ENCODE assay signal across 15 cellular contexts in the genomic region with DNA sequence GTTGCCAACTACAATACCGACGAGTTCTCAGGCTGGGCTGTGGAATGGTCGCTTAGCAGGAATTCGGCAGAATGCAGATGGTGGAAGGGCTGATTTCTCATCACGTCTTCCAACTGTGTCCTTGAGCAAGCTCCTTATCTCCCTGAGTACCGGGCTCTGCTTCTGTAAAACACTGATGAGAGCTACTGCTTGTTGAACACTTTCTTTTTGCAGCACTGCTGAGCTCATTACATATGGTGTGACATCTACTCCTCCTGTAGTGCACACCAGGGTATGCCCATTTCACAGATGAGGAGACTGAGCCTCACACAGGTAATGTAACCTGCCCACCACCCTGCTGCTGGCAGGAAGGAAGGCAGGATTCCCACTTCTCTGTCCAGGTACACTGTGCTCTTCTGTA. TPM values are rescaled to one million over a fixed set of nuclear protein-coding genes. Genes with fewer than 3 reads are reported as not detected.
"Had no signal": no experiment of that assay in that cellular context is flagged by ENCODE, and none has a peak within 500 bp of the region (broad histone marks: within the 10 kb centered on the region; RNA-seq: fewer than 3 reads in every experiment).

No MANE protein-coding gene starts in this region.

- H3K36me3 Mint-ChIP-seq: naive thymus-derived CD4-positive, alpha-beta T cell; T-cell had no signal

- H3K4me2 ChIP-seq: SK-N-SH had no signal

- H3K27me3 Mint-ChIP-seq: activated CD8-positive, alpha-beta T cell treated with anti-CD3 and anti-CD28 coated beads for 36 hours had no signal

- H3K27ac Mint-ChIP-seq: naive thymus-derived CD4-positive, alpha-beta T cell; T-cell had no signal

- H3K4me1 Mint-ChIP-seq: T-cell had no signal

- H3K9me3 ChIP-seq: left lung, neutrophil, SK-N-SH, suprapubic skin, upper lobe of left lung had no signal

- H3K9ac ChIP-seq: SK-N-SH had no signal

- H3K27ac ChIP-seq: left lung, suprapubic skin, upper lobe of left lung had no signal

- H3K4me3 ChIP-seq: left lung, skin epidermis, suprapubic skin, upper lobe of left lung had no signal

- ATAC-seq: naive thymus-derived CD4-positive, alpha-beta T cell; T-cell had no signal

- H3K4me3 Mint-ChIP-seq: activated CD8-positive, alpha-beta T cell treated with anti-CD3 and anti-CD28 coated beads for 36 hours; activated T-helper 1 cell treated with anti-CD3 and anti-CD28 coated beads, Interleukin-12 subunit alpha, Interleukin-12 subunit beta, Interleukin-2, Interleukin-4 antibody, amounts not matched to agents 30 ng/mL and 10 ng/mL and 1 ng/mL, durations not matched to agents 14 hours and 24 hours and 36 hours; naive thymus-derived CD4-positive, alpha-beta T cell; T-cell had no signal

- H3K36me3 ChIP-seq: suprapubic skin had no signal

- H3K27me3 ChIP-seq: left lung, neutrophil, suprapubic skin, upper lobe of left lung had no signal

- H3K9me3 Mint-ChIP-seq: activated CD8-positive, alpha-beta T cell treated with anti-CD3 and anti-CD28 coated beads for 36 hours; activated T-helper 1 cell treated with anti-CD3 and anti-CD28 coated beads, Interleukin-12 subunit alpha, Interleukin-12 subunit beta, Interleukin-2, Interleukin-4 antibody, amounts not matched to agents 30 ng/mL and 10 ng/mL and 1 ng/mL, durations not matched to agents 14 hours and 24 hours and 36 hours; naive thymus-derived CD4-positive, alpha-beta T cell; T-cell had no signal

- H3K9me2 ChIP-seq: SK-N-SH had no signal

- DNase-seq: amniotic stem cell; islet precursor cell; left lung; naive thymus-derived CD4-positive, alpha-beta T cell; posterior cingulate gyrus; SK-N-SH; stimulated activated naive CD4-positive, alpha-beta T cell; T-cell; T-helper 9 cell; upper lobe of left lung had no signal

RNA-seq across cellular contexts. Expression of a gene that starts 8.3 kb away (rescaled TPM):
- polyA plus RNA-seq: naive thymus-derived CD4-positive, alpha-beta T cell had no signal
